In the genomic region with DNA sequence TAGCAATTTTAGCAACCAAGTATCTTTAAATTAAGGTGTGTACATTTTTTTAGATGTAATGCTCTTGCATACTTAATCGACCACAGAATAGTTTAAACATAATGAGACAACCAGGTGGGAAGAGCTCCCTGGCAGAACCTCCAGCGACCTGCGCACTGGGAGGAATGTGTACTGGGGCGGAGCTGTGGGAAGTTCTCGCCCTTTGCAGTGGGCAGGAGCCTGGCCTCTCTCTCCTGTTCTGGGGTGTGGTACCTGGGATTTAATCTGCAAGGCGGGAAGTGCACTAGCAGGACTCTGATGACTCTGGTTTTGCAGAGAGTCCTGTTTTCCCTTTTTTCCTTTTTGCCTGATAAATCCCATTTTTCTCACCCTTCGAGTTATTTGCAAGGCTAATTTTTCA, we compare ENCODE assay signal across 27 cellular contexts.
"Had no signal": no experiment of that assay in that cellular context is flagged by ENCODE, and none has a peak within 500 bp of the region (broad histone marks: within the 10 kb centered on the region; RNA-seq: fewer than 3 reads in every experiment).

No MANE protein-coding gene starts in this region.

- DNase-seq: activated CD4-positive, alpha-beta T cell treated with anti-CD3 and anti-CD28 coated beads for 48 hours; activated CD4-positive, alpha-beta T cell treated with anti-CD3 and anti-CD28 coated beads, Interleukin-2, amount 50 U/mL, for 48 hours; activated CD8-positive, alpha-beta memory T cell treated with anti-CD3 and anti-CD28 coated beads for 24 hours; activated effector memory CD4-positive, alpha-beta T cell treated with Interleukin-2 at 50 U/mL for 16 hours; activated naive CD4-positive, alpha-beta T cell treated with Interleukin-2 at 50 U/mL for 16 hours; anterior cingulate cortex; dermis blood vessel endothelial cell; effector CD4-positive, alpha-beta T cell; gastrocnemius medialis; glutamatergic neuron; islet precursor cell; left ventricle myocardium superior; right lobe of liver; stimulated activated CD4-positive, alpha-beta T cell treated with anti-CD3 and anti-CD28 coated beads, Interleukin-12 subunit alpha, Interleukin-12 subunit beta, amount 100 ng/mL, for 4 hours; stimulated activated CD4-positive, alpha-beta T cell treated with anti-CD3 and anti-CD28 coated beads, Interleukin-4, amount 100 ng/mL, for 24 hours; stimulated activated naive CD8-positive, alpha-beta T cell treated with anti-CD3 and anti-CD28 coated beads, Interleukin-15, amount 100 ng/mL, for 72 hours; T-helper 9 cell; upper lobe of right lung had no signal

- FAIRE-seq: colon, endometrium, TTC549 had no signal

- H3K27me3 ChIP-seq: right lobe of liver, thyroid gland had no signal

- H3K4me1 ChIP-seq: gastrocnemius medialis, right lobe of liver, upper lobe of right lung had no signal

- ATAC-seq: activated CD4-positive, CD25-positive, alpha-beta regulatory T cell treated with anti-CD3 and anti-CD28 coated beads, Interleukin-2, amount 50 U/mL, for 24 hours; gastrocnemius medialis; left ventricle myocardium superior; right lobe of liver; stimulated activated memory B cell treated with anti-CD40 and anti-IgM and Interleukin-4, amounts not matched to agents 10 μg/mL and 1 μg/mL and 100 μg/mL, for 72 hours; stimulated activated naive CD8-positive, alpha-beta T cell treated with anti-CD3 and anti-CD28 coated beads, Interleukin-15, amount 100 ng/mL, for 72 hours; upper lobe of right lung had no signal

- H3K79me2 ChIP-seq: hepatocyte had no signal

- H3K27ac ChIP-seq: epithelial cell of prostate, gastrocnemius medialis, hepatocyte, right lobe of liver, thyroid gland, upper lobe of right lung, VCaP had no signal

- H3K9me3 ChIP-seq: gastrocnemius medialis, right lobe of liver, thyroid gland, upper lobe of right lung had no signal

- H2AFZ ChIP-seq: hepatocyte had no signal

- H3K36me3 ChIP-seq: gastrocnemius medialis, right lobe of liver, thyroid gland, upper lobe of right lung had no signal

- H3K4me2 ChIP-seq: hepatocyte had no signal

- H3K4me3 ChIP-seq: gastrocnemius medialis, hepatocyte, right lobe of liver, thyroid gland, upper lobe of right lung had no signal
